In genomic region chr17:63185420-63185819, GRCh38 we compare ENCODE assay signal across 23 cellular contexts.
DNase-seq lines count a peak whose midpoint lies in the region.
"Had no signal": no experiment of that assay in that cellular context is flagged by ENCODE, and none has a peak within 500 bp of the region (broad histone marks: within the 10 kb centered on the region; RNA-seq: fewer than 3 reads in every experiment).

No MANE protein-coding gene starts in this region.

- no peak overlapping the region for H2BK5ac ChIP-seq in mesenchymal stem cell (ENCODE audit: low read depth, low read length, poor library complexity, severe bottlenecking)

- peaks cover 16% of the 10 kb centered on the region for H3K4me1 ChIP-seq in adipocyte (ENCODE audit: control insufficient read depth, insufficient read depth, low read length)
- peaks cover 1% of the 10 kb centered on the region for H3K4me1 ChIP-seq in mesenchymal stem cell (ENCODE audit: control insufficient read depth, insufficient read depth, low read depth, low read length)
- H3K4me1 ChIP-seq: suprapubic skin, uterus had no signal

- H3K9ac ChIP-seq in adipocyte (ENCODE audit: low read length) (no peak overlapping the region), mesenchymal stem cell (ENCODE audit: low read length) (no peak overlapping the region)

- no peak overlapping the region for H3K23ac ChIP-seq in mesenchymal stem cell (ENCODE audit: low read length in 2 of 2)

- H2BK12ac ChIP-seq in mesenchymal stem cell (ENCODE audit: low read length in 2 of 2) = no peak overlapping the region

- DNase-seq in AG08395 (ENCODE audit: low spot score) (peak; percentile 6), HCEC 1CT (peak; percentile 56), adipocyte (ENCODE audit: low read depth) (peak; percentile 32), globus pallidus (ENCODE audit: low spot score) (peak; percentile 51), mesenchymal stem cell (no peak), AG20443 (ENCODE audit: low spot score) (no peak), HPDE6-E6E7 (ENCODE audit: extremely low spot score) (no peak), UCSD-AML1 (lab: John Stamatoyannopoulos, UW; ENCODE audit: unreplicated experiment) (no peak)
- DNase-seq: activated naive CD4-positive, alpha-beta T cell; activated T-cell treated with anti-CD3 and anti-CD28 coated beads, Interleukin-2, amount 50 U/mL, for 1 hour; amniotic stem cell; CD4-positive, alpha-beta T cell; dermis blood vessel endothelial cell; left ventricle myocardium superior; MG63; NCI-H1436 treated with DMSO at 0.1 percent for 48 hours; NCI-H2171; NCI-H524 treated with DMSO at 0.1 percent for 48 hours; sigmoid colon; T-helper 9 cell; uterus had no signal

- H2BK15ac ChIP-seq in mesenchymal stem cell (ENCODE audit: low read depth, poor library complexity, severe bottlenecking) = no peak overlapping the region

- H3K18ac ChIP-seq in mesenchymal stem cell (ENCODE audit: low read depth in 1 of 2, low read length in 2 of 2) = no peak overlapping the region

- H3K14ac ChIP-seq in mesenchymal stem cell (ENCODE audit: low read length in 2 of 2) = no peak overlapping the region

- H3K9me3 ChIP-seq in adipocyte (ENCODE audit: control insufficient read depth, low read length) (no peaks in the 10 kb centered on the region), mesenchymal stem cell (ENCODE audit: control insufficient read depth, low read length) (no peaks in the 10 kb centered on the region)
- H3K9me3 ChIP-seq: MG63, sigmoid colon, suprapubic skin, uterus had no signal

- H3K27ac ChIP-seq in mesenchymal stem cell (ENCODE audit: low read length, poor library complexity, severe bottlenecking) = no peak overlapping the region
- H3K27ac ChIP-seq: RWPE1, sigmoid colon, suprapubic skin, uterus had no signal

- H2AFZ ChIP-seq in mesenchymal stem cell (ENCODE audit: low read depth, low read length) = no peak overlapping the region

- H2AK5ac ChIP-seq in mesenchymal stem cell (ENCODE audit: low read length, severe bottlenecking) = no peak overlapping the region

- no peak overlapping the region for H3K4ac ChIP-seq in mesenchymal stem cell (ENCODE audit: low read depth in 1 of 2, low read length in 2 of 2)

- H3K79me1 ChIP-seq in mesenchymal stem cell (replicated peaks; ENCODE audit: low read length, poor library complexity, severe bottlenecking) = peaks cover 25% of the 10 kb centered on the region

- H3K4me3 ChIP-seq in adipocyte (ENCODE audit: low read length) (no peak overlapping the region), mesenchymal stem cell (ENCODE audit: insufficient read depth in 1 of 2, low read depth in 1 of 2, low read length in 2 of 2) (no peak overlapping the region)
- H3K4me3 ChIP-seq: MG63, sigmoid colon, suprapubic skin, uterus had no signal

- H4K8ac ChIP-seq in mesenchymal stem cell (ENCODE audit: low read length) = no peak overlapping the region

- no peak overlapping the region for H3K4me2 ChIP-seq in mesenchymal stem cell (ENCODE audit: low read length, poor library complexity, severe bottlenecking)

- H4K91ac ChIP-seq in mesenchymal stem cell (ENCODE audit: low read length) = no peak overlapping the region

- H3K36me3 ChIP-seq in adipocyte (ENCODE audit: control insufficient read depth, insufficient read depth, low read length, severe bottlenecking) (no peaks in the 10 kb centered on the region), mesenchymal stem cell (ENCODE audit: control insufficient read depth in 1 of 2, insufficient read depth in 2 of 2, low read depth in 1 of 2, low read length in 2 of 2) (peaks cover 0 to 13% of the 10 kb centered on the region in 2 experiments)
- H3K36me3 ChIP-seq: sigmoid colon, suprapubic skin, uterus had no signal

- H3K27me3 ChIP-seq in adipocyte (replicated peaks; ENCODE audit: control insufficient read depth, insufficient read depth, low read length) (no peaks in the 10 kb centered on the region), mesenchymal stem cell (ENCODE audit: control insufficient read depth in 1 of 2, insufficient read depth in 1 of 2, low read length in 2 of 2) (no peaks in the 10 kb centered on the region)
- H3K27me3 ChIP-seq: MG63, sigmoid colon, suprapubic skin, uterus had no signal

- H2BK120ac ChIP-seq in mesenchymal stem cell (ENCODE audit: low read depth, low read length) = no peak overlapping the region

Comparison
In these comparisons a context has a peak if more than half of its experiments do, and no peak if none do; other contexts are left out.
1. DNase-seq: peak in AG08395 (single experiment), HCEC 1CT (single experiment), adipocyte (single experiment) and globus pallidus (single experiment); none in mesenchymal stem cell (single experiment), AG20443 (single experiment), HPDE6-E6E7 (single experiment) and UCSD-AML1 (single experiment).